ENCODE assay signal across 19 cellular contexts in genomic region chr1:110449661-110450651, GRCh38. TPM values are rescaled to one million over a fixed set of nuclear protein-coding genes. Genes with fewer than 3 reads are reported as not detected.
"Had no signal": no experiment of that assay in that cellular context is flagged by ENCODE, and none has a peak within 500 bp of the region (broad histone marks: within the 10 kb centered on the region; RNA-seq: fewer than 3 reads in every experiment).

No MANE protein-coding gene starts in this region.

- H3K36me3 Mint-ChIP-seq: activated naive CD8-positive, alpha-beta T cell treated with anti-CD3 and anti-CD28 coated beads for 36 hours; naive thymus-derived CD8-positive, alpha-beta T cell had no signal

- H3K27me3 Mint-ChIP-seq: activated naive CD8-positive, alpha-beta T cell treated with anti-CD3 and anti-CD28 coated beads for 36 hours had no signal

- FAIRE-seq: frontal cortex, small intestine had no signal

- DNase-seq: activated B cell treated with CpG ODN at 0.5 μM for 24 hours; activated CD4-positive, alpha-beta T cell treated with anti-CD3 and anti-CD28 coated beads, Interleukin-2, amount 10 ng/mL, durations not matched to agents 24 days and 14 days; activated CD8-positive, alpha-beta memory T cell treated with anti-CD3 and anti-CD28 coated beads, Interleukin-2, amount 50 U/mL, for 4 hours; activated CD8-positive, alpha-beta T cell treated with anti-CD3 and anti-CD28 coated beads, Interleukin-2, amount 10 ng/mL, durations not matched to agents 7 days and 5 days; activated gamma-delta T cell treated with Interleukin-2 at 50 U/mL for 16 hours; activated naive CD8-positive, alpha-beta T cell treated with anti-CD3 and anti-CD28 coated beads for 36 hours; anterior cingulate cortex; brain microvascular endothelial cell; cerebellar nuclear complex; effector memory CD4-positive, alpha-beta T cell; heart right ventricle; left colon; naive thymus-derived CD8-positive, alpha-beta T cell; retina; small intestine; T-helper 17 cell had no signal

- ATAC-seq: activated CD8-positive, alpha-beta T cell treated with anti-CD3 and anti-CD28 coated beads, Interleukin-2, amount 10 ng/mL, durations not matched to agents 7 days and 5 days; heart right ventricle; left colon; naive thymus-derived CD8-positive, alpha-beta T cell; T-helper 17 cell had no signal

- H3K9me3 ChIP-seq: heart right ventricle had no signal

- H3K4me3 ChIP-seq: heart right ventricle had no signal

- H3K27ac ChIP-seq: brain microvascular endothelial cell, heart right ventricle had no signal

- H3K36me3 ChIP-seq: brain microvascular endothelial cell, heart right ventricle had no signal

- H3K4me3 Mint-ChIP-seq: activated B cell treated with CpG ODN at 0.5 μM for 24 hours; activated CD4-positive, alpha-beta T cell treated with anti-CD3 and anti-CD28 coated beads, Interleukin-2, amount 10 ng/mL, durations not matched to agents 24 days and 14 days; activated CD8-positive, alpha-beta T cell treated with anti-CD3 and anti-CD28 coated beads, Interleukin-2, amount 10 ng/mL, durations not matched to agents 7 days and 5 days; activated naive CD8-positive, alpha-beta T cell treated with anti-CD3 and anti-CD28 coated beads for 36 hours; dendritic cell treated with granulocyte-macrophage colony-stimulating factor and Interleukin-4, amounts not matched to agents 40 ng/mL and 50 ng/mL, for 4 days; naive thymus-derived CD8-positive, alpha-beta T cell; T-helper 17 cell had no signal

- H3K9me3 Mint-ChIP-seq: activated B cell treated with CpG ODN at 0.5 μM for 24 hours; activated CD4-positive, alpha-beta T cell treated with anti-CD3 and anti-CD28 coated beads, Interleukin-2, amount 10 ng/mL, durations not matched to agents 24 days and 14 days; activated naive CD8-positive, alpha-beta T cell treated with anti-CD3 and anti-CD28 coated beads for 36 hours; dendritic cell treated with granulocyte-macrophage colony-stimulating factor and Interleukin-4, amounts not matched to agents 40 ng/mL and 50 ng/mL, for 4 days; naive thymus-derived CD8-positive, alpha-beta T cell had no signal

- H3K27ac Mint-ChIP-seq: activated B cell treated with CpG ODN at 0.5 μM for 24 hours; activated CD4-positive, alpha-beta T cell treated with anti-CD3 and anti-CD28 coated beads, Interleukin-2, amount 10 ng/mL, durations not matched to agents 24 days and 14 days; activated CD8-positive, alpha-beta T cell treated with anti-CD3 and anti-CD28 coated beads, Interleukin-2, amount 10 ng/mL, durations not matched to agents 7 days and 5 days; activated naive CD8-positive, alpha-beta T cell treated with anti-CD3 and anti-CD28 coated beads for 36 hours; dendritic cell treated with granulocyte-macrophage colony-stimulating factor and Interleukin-4, amounts not matched to agents 40 ng/mL and 50 ng/mL, for 4 days; naive thymus-derived CD8-positive, alpha-beta T cell had no signal

- H3K4me1 Mint-ChIP-seq: activated B cell treated with CpG ODN at 0.5 μM for 24 hours; activated CD4-positive, alpha-beta T cell treated with anti-CD3 and anti-CD28 coated beads, Interleukin-2, amount 10 ng/mL, durations not matched to agents 24 days and 14 days; activated naive CD8-positive, alpha-beta T cell treated with anti-CD3 and anti-CD28 coated beads for 36 hours; naive thymus-derived CD8-positive, alpha-beta T cell; T-helper 17 cell had no signal

- H3K4me1 ChIP-seq: heart right ventricle had no signal

RNA-seq across cellular contexts. Expression of gene PROK1, which starts 1.0 kb away (rescaled TPM):
- total RNA-seq: activated B cell treated with CpG ODN at 0.5 μM for 24 hours; activated CD4-positive, alpha-beta T cell treated with anti-CD3 and anti-CD28 coated beads, Interleukin-2, amount 10 ng/mL, durations not matched to agents 24 days and 14 days; activated CD8-positive, alpha-beta T cell treated with anti-CD3 and anti-CD28 coated beads, Interleukin-2, amount 10 ng/mL, durations not matched to agents 7 days and 5 days; activated naive CD8-positive, alpha-beta T cell treated with anti-CD3 and anti-CD28 coated beads for 36 hours; fibroblast of lung; frontal cortex; left colon; naive thymus-derived CD8-positive, alpha-beta T cell; T-helper 17 cell had no signal
- polyA plus RNA-seq: fibroblast of lung; naive thymus-derived CD8-positive, alpha-beta T cell had no signal
